ENCODE assay signal across 8 cellular contexts in genomic region chr22:42080287-42080686, GRCh38. TPM values are rescaled to one million over a fixed set of nuclear protein-coding genes. Genes with fewer than 3 reads are reported as not detected.
A peak's percentile ranks its signal among the peaks of the same experiment; 100 is the strongest.
DNase-seq lines count a peak whose midpoint lies in the region; ATAC-seq and TF ChIP-seq lines count a peak whose summit lies in the region.

No MANE protein-coding gene starts in this region.

- peak overlapping the region; percentile 89 for H3K4me3 ChIP-seq in AG10803 (ENCODE audit: low read length)
- peak overlapping the region; percentile 93 for H3K4me3 ChIP-seq in HEK293 (ENCODE audit: low read depth, low read length)

- no peak for TF ChIP-seq POLR2A in GM18505 (IDR thresholded peaks at IDR 0.05; ENCODE audit: borderline replicate concordance, extremely low read depth, insufficient read depth, insufficient read length)

- H3K36me3 Mint-ChIP-seq in activated B cell treated with CpG ODN at 0.5 μM for 24 hours (ENCODE audit: low read depth) = peaks cover 41% of the 10 kb centered on the region
- no peaks in the 10 kb centered on the region for H3K36me3 Mint-ChIP-seq in natural killer cell

- H3K4me1 ChIP-seq in HEK293 (ENCODE audit: control insufficient read depth, insufficient read depth, low read length) = peaks cover 4% of the 10 kb centered on the region; the same call in 1 of the 2 replicates

- H3K4me1 Mint-ChIP-seq in activated B cell treated with CpG ODN at 0.5 μM for 24 hours (peaks cover 35% of the 10 kb centered on the region), natural killer cell (peaks cover 20 to 25% of the 10 kb centered on the region in 2 donors)

- no peaks in the 10 kb centered on the region for H3K9me3 Mint-ChIP-seq in activated B cell treated with CpG ODN at 0.5 μM for 24 hours
- H3K9me3 Mint-ChIP-seq in natural killer cell = no peaks in the 10 kb centered on the region

- no peak for TF ChIP-seq CTCF in AG10803 (conservative IDR thresholded peaks at IDR 0.05; ENCODE audit: low read length)
- TF ChIP-seq CTCF in HEK293 (tag by site-specific recombination; IDR thresholded peaks at IDR 0.05) = no peak
- TF ChIP-seq CTCF in activated B cell treated with CpG ODN at 0.5 μM for 24 hours (IDR thresholded peaks at IDR 0.05) = no peak
- TF ChIP-seq CTCF in natural killer cell (IDR thresholded peaks at IDR 0.05) = no peak

- H3K27ac Mint-ChIP-seq in activated B cell treated with CpG ODN at 0.5 μM for 24 hours (peak overlapping the region; percentile 97), natural killer cell (peak overlapping the region; percentile 97 to 100)

- no peaks in the 10 kb centered on the region for H3K27me3 Mint-ChIP-seq in activated B cell treated with CpG ODN at 0.5 μM for 24 hours
- H3K27me3 Mint-ChIP-seq in natural killer cell (ENCODE audit: low read depth in 2 of 2) = no peaks in the 10 kb centered on the region

- no peaks in the 10 kb centered on the region for H3K9me3 ChIP-seq in HEK293 (ENCODE audit: control insufficient read depth, insufficient read depth, low read depth, low read length)

- H3K36me3 ChIP-seq in HEK293 (ENCODE audit: control insufficient read depth in 2 of 2, insufficient read depth in 1 of 2, low read length in 2 of 2) = peaks cover 0 to 39% of the 10 kb centered on the region in 2 experiments; a peak in 2 of 3 replicates

- intact Hi-C loops in activated B cell treated with CpG ODN at 0.5 μM for 24 hours (cut with micrococcal nuclease) = loop anchor here (1.0 to 10.0 kb wide), 2 partner anchors 10 to 275 kb away; partner anchors contain the start of genes CCDC134 and NDUFA6
- intact Hi-C loops in natural killer cell (cut with micrococcal nuclease) = loop anchor here (1.0 kb wide), 1 partner anchor 10 kb away; the partner anchor contains the start of gene NDUFA6

- POLR2A ChIA-PET in HEK293 (lab: Yijun Ruan, JAX) (interaction anchor here (1.0 to 3.3 kb wide), 6 partner anchors 10 to 364 kb away, joined by 3 to 56 read pairs (median 10); partner anchors contain the start of genes CENPM, NAGA and NDUFA6), activated B cell treated with CpG ODN at 0.5 μM for 24 hours (lab: Charles Lee) (interaction anchor here (0.6 to 4.3 kb wide), 20 partner anchors 9 to 930 kb away, joined by 3 to 174 read pairs (median 6); partner anchors contain the start of genes CENPM, NAGA, NDUFA6 and POLDIP3)

- peak; percentile 32 for DNase-seq in AG10803 (ENCODE audit: low read depth)
- no peak for DNase-seq in activated B cell treated with CpG ODN at 0.5 μM for 24 hours
- DNase-seq in fibroblast of peridontal ligament (ENCODE audit: extremely low read depth) = peak; percentile 52
- peak; percentile 15 for DNase-seq in natural killer cell
- no peak for DNase-seq in GOT3 (lab: John Stamatoyannopoulos, UW)

- peak overlapping the region; percentile 95 for H3K4me3 Mint-ChIP-seq in activated B cell treated with CpG ODN at 0.5 μM for 24 hours
- H3K4me3 Mint-ChIP-seq in natural killer cell = peak overlapping the region; percentile 96

- ATAC-seq in activated B cell treated with CpG ODN at 0.5 μM for 24 hours (ENCODE audit: low read depth) (no peak), natural killer cell (no peak), GM18861 (IDR thresholded peaks at IDR 0.05; ENCODE audit: unreplicated experiment) (no peak), GM18505 (IDR thresholded peaks at IDR 0.05; ENCODE audit: unreplicated experiment) (no peak)

- peak overlapping the region; percentile 73; the same call in 1 of the 2 replicates for H3K27ac ChIP-seq in HEK293 (ENCODE audit: extremely low read depth, low read depth, low read length)

- CTCF ChIA-PET in HEK293 (lab: Yijun Ruan, JAX) (interaction anchor here (0.6 to 1.7 kb wide), 7 partner anchors 10 to 364 kb away, joined by 3 to 14 read pairs (median 3); partner anchors contain the start of gene NDUFA6), activated B cell treated with CpG ODN at 0.5 μM for 24 hours (lab: Charles Lee) (interaction anchor here (1.1 to 3.2 kb wide), 2 partner anchors 10 to 112 kb away, joined by 3 to 17 read pairs; partner anchors contain the start of gene NDUFA6)

TF ChIP-seq in HEK293, 187 proteins besides CTCF, POLR2A, EP300 and RAD21:
- no peak for TF ChIP-seq ZNF394 (tag by site-specific recombination; IDR thresholded peaks at IDR 0.05; ENCODE audit: borderline replicate concordance)
- peak; percentile 67; the same call in 1 of the 2 replicates for TF ChIP-seq BCL6B (tag by site-specific recombination; IDR thresholded peaks at IDR 0.05)
- no peak for TF ChIP-seq ZNF707 (tag by site-specific recombination; IDR thresholded peaks at IDR 0.05)
- no peak for TF ChIP-seq ZNF274 (IDR thresholded peaks at IDR 0.05; ENCODE audit: low read length)
- no peak for TF ChIP-seq ZNF274 (tag by site-specific recombination; IDR thresholded peaks at IDR 0.05; ENCODE audit: borderline replicate concordance)
- TF ChIP-seq PRDM1 (tag by site-specific recombination; IDR thresholded peaks at IDR 0.05) = peak; percentile 56; the same call in 1 of the 2 replicates
- peak; percentile 44 for TF ChIP-seq ZNF335 (tag by site-specific recombination; conservative IDR thresholded peaks at IDR 0.05)
- TF ChIP-seq ZNF146 (tag by site-specific recombination; IDR thresholded peaks at IDR 0.05) = no peak
- TF ChIP-seq ZBTB48 (tag by site-specific recombination; IDR thresholded peaks at IDR 0.05) = peak; percentile 91
- TF ChIP-seq ZNF518A (tag by site-specific recombination; conservative IDR thresholded peaks at IDR 0.05; ENCODE audit: low read depth) = no peak

RNA-seq across cellular contexts. Expression of gene SMDT1, which starts 0.8 kb away (rescaled TPM):
- total RNA-seq in activated B cell treated with CpG ODN at 0.5 μM for 24 hours = 165 and 167 TPM in 2 replicates
- total RNA-seq in natural killer cell = 10 to 100 TPM; 37.7 to 51.0 (median 45.1) TPM

RNA-seq across cellular contexts. Expression of gene PHETA2, which starts 6.2 kb away (rescaled TPM):
- 2.7 and 3.1 TPM in 2 replicates for total RNA-seq in activated B cell treated with CpG ODN at 0.5 μM for 24 hours
- 1 to 10 TPM; 1.2 to 2.3 (median 1.8) TPM for total RNA-seq in natural killer cell

RNA-seq across cellular contexts. Expression of gene NAGA, which starts 9.7 kb away (rescaled TPM):
- total RNA-seq in activated B cell treated with CpG ODN at 0.5 μM for 24 hours (24.3 and 26.8 TPM in 2 replicates), natural killer cell (10 to 100 TPM; 12.8 to 15.7 (median 14.2) TPM)

RNA-seq across cellular contexts. Expression of gene NDUFA6, which starts 10.3 kb away (rescaled TPM):
- 73.6 and 83.2 TPM in 2 replicates for total RNA-seq in activated B cell treated with CpG ODN at 0.5 μM for 24 hours
- 10 to 100 TPM; 50.4 to 69.7 (median 63.8) TPM for total RNA-seq in natural killer cell

RNA-seq across cellular contexts. Expression of gene CYP2D6, which starts 50.3 kb away (rescaled TPM):
- total RNA-seq in activated B cell treated with CpG ODN at 0.5 μM for 24 hours (1.3 and 2.8 TPM in 2 replicates), natural killer cell (1 to 10 TPM; 3.8 to 5.5 (median 3.9) TPM)

Comparison
In these comparisons a context has a peak if more than half of its experiments do, and no peak if none do; other contexts are left out.
1. DNase-seq: peak in AG10803 (single experiment), fibroblast of peridontal ligament (single experiment) and natural killer cell (single experiment); none in activated B cell treated with CpG ODN at 0.5 μM for 24 hours (single experiment) and GOT3 (single experiment).